In the genomic region with DNA sequence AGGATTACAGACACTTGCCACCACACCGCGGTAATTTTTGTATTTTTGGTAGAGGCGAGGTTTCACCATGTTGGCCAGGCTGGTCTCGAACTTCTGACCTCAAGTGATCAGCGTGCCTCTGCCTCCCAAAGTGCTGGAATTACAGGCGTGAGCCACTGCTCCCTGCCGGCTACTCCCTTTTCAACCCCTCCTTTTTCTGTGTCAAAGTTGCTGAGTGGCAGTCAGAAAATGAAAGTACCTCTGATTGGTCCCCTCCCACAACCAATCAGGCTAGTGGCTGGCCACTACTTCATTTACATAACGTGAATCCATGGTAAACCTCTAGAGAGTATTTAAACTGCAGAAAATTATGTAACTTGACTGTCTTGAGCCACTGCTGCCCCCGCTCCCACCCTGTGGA, we compare ENCODE assay signal across 15 cellular contexts. TPM values are rescaled to one million over a fixed set of nuclear protein-coding genes. Genes with fewer than 3 reads are reported as not detected.
DNase-seq lines count a peak whose midpoint lies in the region; ATAC-seq lines count a peak whose summit lies in the region.
"Had no signal": no experiment of that assay in that cellular context is flagged by ENCODE, and none has a peak within 500 bp of the region (broad histone marks: within the 10 kb centered on the region; RNA-seq: fewer than 3 reads in every experiment).

No MANE protein-coding gene starts in this region.

- DNase-seq in activated CD8-positive, alpha-beta memory T cell treated with anti-CD3 and anti-CD28 coated beads, Interleukin-2, amount 10 ng/mL, durations not matched to agents 7 days and 5 days: peak; percentile 78
- no peak for DNase-seq in activated CD8-positive, alpha-beta memory T cell treated with anti-CD3 and anti-CD28 coated beads, Interleukin-2, amount 50 U/mL, for 48 hours
- DNase-seq in T-helper 2 cell (peak in 4 of 5 experiments; percentile 1 to 64 (median 36)), A172 (ENCODE audit: low spot score) (no peak), NCI-H2196 (lab: John Stamatoyannopoulos, UW; ENCODE audit: unreplicated experiment) (no peak), SK-N-DZ (ENCODE audit: low spot score) (no peak)
- DNase-seq in central memory CD4-positive, alpha-beta T cell: peak; percentile 54
- no peak for DNase-seq in stimulated activated naive B cell treated with anti-CD40 and anti-IgM and Interleukin-4, amounts not matched to agents 10 μg/mL and 1 μg/mL and 100 μg/mL, for 72 hours
- DNase-seq: body of pancreas, DMS79 treated with DMSO at 0.1 percent for 48 hours, glutamatergic neuron, left cardiac atrium, NCI-H1417 treated with DMSO at 0.1 percent for 48 hours, right lobe of liver, SJCRH30 had no signal

- peak overlapping the region; percentile 96 for H3K4me3 Mint-ChIP-seq in activated CD8-positive, alpha-beta memory T cell treated with anti-CD3 and anti-CD28 coated beads, Interleukin-2, amount 10 ng/mL, durations not matched to agents 7 days and 5 days
- peak overlapping the region; percentile 52 to 53 for H3K4me3 Mint-ChIP-seq in stimulated activated naive B cell treated with anti-CD40 and anti-IgM and Interleukin-4, amounts not matched to agents 10 μg/mL and 1 μg/mL and 100 μg/mL, for 72 hours

- peak overlapping the region; percentile 98 for H3K27ac Mint-ChIP-seq in activated CD8-positive, alpha-beta memory T cell treated with anti-CD3 and anti-CD28 coated beads, Interleukin-2, amount 10 ng/mL, durations not matched to agents 7 days and 5 days
- no peak overlapping the region for H3K27ac Mint-ChIP-seq in stimulated activated naive B cell treated with anti-CD40 and anti-IgM and Interleukin-4, amounts not matched to agents 10 μg/mL and 1 μg/mL and 100 μg/mL, for 72 hours

- peaks cover 83% of the 10 kb centered on the region for H3K36me3 Mint-ChIP-seq in activated CD8-positive, alpha-beta memory T cell treated with anti-CD3 and anti-CD28 coated beads, Interleukin-2, amount 10 ng/mL, durations not matched to agents 7 days and 5 days
- peaks cover 49 to 81% of the 10 kb centered on the region in 2 donors for H3K36me3 Mint-ChIP-seq in stimulated activated naive B cell treated with anti-CD40 and anti-IgM and Interleukin-4, amounts not matched to agents 10 μg/mL and 1 μg/mL and 100 μg/mL, for 72 hours

- H3K4me1 Mint-ChIP-seq in activated CD8-positive, alpha-beta memory T cell treated with anti-CD3 and anti-CD28 coated beads, Interleukin-2, amount 10 ng/mL, durations not matched to agents 7 days and 5 days: peaks cover 76% of the 10 kb centered on the region
- H3K4me1 Mint-ChIP-seq in stimulated activated naive B cell treated with anti-CD40 and anti-IgM and Interleukin-4, amounts not matched to agents 10 μg/mL and 1 μg/mL and 100 μg/mL, for 72 hours: peaks cover 52 to 93% of the 10 kb centered on the region in 2 donors

- no peaks in the 10 kb centered on the region for H3K27me3 Mint-ChIP-seq in activated CD8-positive, alpha-beta memory T cell treated with anti-CD3 and anti-CD28 coated beads, Interleukin-2, amount 10 ng/mL, durations not matched to agents 7 days and 5 days
- H3K27me3 Mint-ChIP-seq in stimulated activated naive B cell treated with anti-CD40 and anti-IgM and Interleukin-4, amounts not matched to agents 10 μg/mL and 1 μg/mL and 100 μg/mL, for 72 hours: no peaks in the 10 kb centered on the region

- ATAC-seq in activated CD8-positive, alpha-beta memory T cell treated with anti-CD3 and anti-CD28 coated beads, Interleukin-2, amount 10 ng/mL, durations not matched to agents 7 days and 5 days: peak; percentile 72
- ATAC-seq in stimulated activated naive B cell treated with anti-CD40 and anti-IgM and Interleukin-4, amounts not matched to agents 10 μg/mL and 1 μg/mL and 100 μg/mL, for 72 hours (replicated peaks): no peak
- ATAC-seq: body of pancreas, left cardiac atrium, right lobe of liver had no signal

- CTCF ChIA-PET in activated CD8-positive, alpha-beta memory T cell treated with anti-CD3 and anti-CD28 coated beads, Interleukin-2, amount 10 ng/mL, durations not matched to agents 7 days and 5 days (lab: Charles Lee): no interaction called here

- no peaks in the 10 kb centered on the region for H3K9me3 Mint-ChIP-seq in activated CD8-positive, alpha-beta memory T cell treated with anti-CD3 and anti-CD28 coated beads, Interleukin-2, amount 10 ng/mL, durations not matched to agents 7 days and 5 days (ENCODE audit: low read depth)
- H3K9me3 Mint-ChIP-seq in stimulated activated naive B cell treated with anti-CD40 and anti-IgM and Interleukin-4, amounts not matched to agents 10 μg/mL and 1 μg/mL and 100 μg/mL, for 72 hours: peaks cover 4 to 12% of the 10 kb centered on the region in 2 donors

RNA-seq across cellular contexts. Expression of a gene that starts 5.9 kb away (rescaled TPM):
- total RNA-seq in activated CD8-positive, alpha-beta memory T cell treated with anti-CD3 and anti-CD28 coated beads, Interleukin-2, amount 10 ng/mL, durations not matched to agents 7 days and 5 days: 100 to 1,000 TPM; 110 to 137 TPM
- 30.2 and 38.3 TPM in 2 replicates for total RNA-seq in A172 (2014; rRNA removed; shearing (Covaris generic))
- polyA plus RNA-seq in SK-N-DZ (2014; cell fraction: cytosol; rRNA removed): 27.5 and 54.6 TPM in 2 replicates
- polyA plus RNA-seq in SK-N-DZ (2014; cell fraction: nucleus; rRNA removed): 20.8 and 34.6 TPM in 2 replicates

Comparison
In these comparisons a context has a peak if more than half of its experiments do, and no peak if none do; other contexts are left out.
1. DNase-seq: peak in activated CD8-positive, alpha-beta memory T cell treated with anti-CD3 and anti-CD28 coated beads, Interleukin-2, amount 10 ng/mL, durations not matched to agents 7 days and 5 days (single experiment), T-helper 2 cell (4 of 5) and central memory CD4-positive, alpha-beta T cell (single experiment); none in activated CD8-positive, alpha-beta memory T cell treated with anti-CD3 and anti-CD28 coated beads, Interleukin-2, amount 50 U/mL, for 48 hours (single experiment), stimulated activated naive B cell treated with anti-CD40 and anti-IgM and Interleukin-4, amounts not matched to agents 10 μg/mL and 1 μg/mL and 100 μg/mL, for 72 hours (single experiment), A172 (single experiment), NCI-H2196 (single experiment) and SK-N-DZ (single experiment).